ENCODE assay signal across 15 cellular contexts in genomic region chr17:75838410-75838809, GRCh38.
"Had no signal": no experiment of that assay in that cellular context is flagged by ENCODE, and none has a peak within 500 bp of the region (broad histone marks: within the 10 kb centered on the region; RNA-seq: fewer than 3 reads in every experiment).

No MANE protein-coding gene starts in this region.

- H3K27me3 Mint-ChIP-seq: naive B cell had no signal

- H3K36me3 ChIP-seq: breast epithelium had no signal

- DNase-seq: activated T-cell treated with anti-CD3 and anti-CD28 coated beads, Interleukin-2, amount 50 U/mL, for 48 hours; dorsolateral prefrontal cortex; left colon; mammary epithelial cell; naive B cell; retina; small intestine; stimulated activated CD4-positive, alpha-beta T cell treated with anti-CD3 and anti-CD28 coated beads, Interleukin-4, amount 100 ng/mL, for 4 hours; stimulated activated CD8-positive, alpha-beta memory T cell treated with anti-CD3 and anti-CD28 coated beads, Interleukin-4, amount 100 ng/mL, for 48 hours; stomach; T-helper 9 cell had no signal

- FAIRE-seq: small intestine had no signal

- H3K27ac ChIP-seq: ascending aorta, breast epithelium, dorsolateral prefrontal cortex, gastroesophageal sphincter, stomach, testis had no signal

- H3K9me3 ChIP-seq: ascending aorta, breast epithelium, gastroesophageal sphincter, stomach, testis had no signal

- H3K4me3 ChIP-seq: ascending aorta, breast epithelium, dorsolateral prefrontal cortex, gastroesophageal sphincter, stomach, testis had no signal

- H3K27ac Mint-ChIP-seq: naive B cell had no signal

- H3K36me3 Mint-ChIP-seq: naive B cell had no signal

- H3K9me3 Mint-ChIP-seq: naive B cell had no signal

- H3K27me3 ChIP-seq: ascending aorta, breast epithelium, dorsolateral prefrontal cortex, gastroesophageal sphincter, stomach, testis had no signal

- H3K4me3 Mint-ChIP-seq: naive B cell had no signal

- H3K4me1 ChIP-seq: ascending aorta, breast epithelium had no signal

- ATAC-seq: gastroesophageal sphincter, left colon had no signal
